ENCODE assay signal across 21 cellular contexts in the genomic region with DNA sequence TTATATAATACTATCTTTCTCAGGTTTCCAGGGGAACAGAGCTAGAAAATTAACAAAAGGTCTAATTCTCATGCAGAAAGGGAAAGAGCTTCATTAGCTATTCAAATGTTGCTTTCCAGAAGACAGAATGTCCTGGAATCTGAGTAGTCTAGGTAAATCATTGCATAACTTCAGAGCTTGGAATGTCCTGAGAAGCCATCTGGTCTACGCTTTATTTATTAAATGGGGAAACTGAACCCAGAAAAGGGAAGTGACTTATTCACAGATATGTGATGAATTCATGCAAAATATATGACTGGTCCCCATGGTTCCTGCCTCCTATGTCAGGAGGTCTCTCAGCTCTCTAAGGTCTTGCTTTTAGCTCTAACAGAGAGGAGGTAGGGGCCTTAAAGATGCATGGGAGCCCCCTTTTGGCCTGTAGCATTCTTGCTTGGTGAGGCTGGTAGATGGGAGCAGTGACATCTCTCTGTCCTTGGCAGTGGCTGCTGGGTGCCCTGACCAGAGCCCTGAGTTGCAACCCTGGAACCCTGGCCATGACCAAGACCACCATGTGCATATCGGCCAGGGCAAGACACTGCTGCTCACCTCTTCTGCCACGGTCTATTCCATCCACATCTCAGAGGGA.
A peak's percentile ranks its signal among the peaks of the same experiment; 100 is the strongest.
DNase-seq lines count a peak whose midpoint lies in the region; ATAC-seq and TF ChIP-seq lines count a peak whose summit lies in the region.
"Had no signal": no experiment of that assay in that cellular context is flagged by ENCODE, and none has a peak within 500 bp of the region (broad histone marks: within the 10 kb centered on the region; RNA-seq: fewer than 3 reads in every experiment).

No MANE protein-coding gene starts in this region.

- H3K9me3 ChIP-seq in CD4-positive, alpha-beta memory T cell (ENCODE audit: control insufficient read depth in 1 of 2, low read length in 2 of 2): no peaks in the 10 kb centered on the region
- H3K9me3 ChIP-seq: SJCRH30 had no signal

- no peak overlapping the region for H3K4me3 Mint-ChIP-seq in CD4-positive, alpha-beta memory T cell
- H3K4me3 Mint-ChIP-seq: activated T-cell treated with anti-CD3 and anti-CD28 coated beads, Interleukin-2, amount 50 U/mL, for 4 hours; B cell; effector memory CD8-positive, alpha-beta T cell; IgD-negative memory B cell; natural killer cell treated with Interleukin-12 subunit alpha and Interleukin-12 subunit beta and Interleukin-15 and Interleukin-18, amount 100 ng/mL, for 72 hours had no signal

- peak; percentile 27; the same call in 1 of the 3 replicates for ATAC-seq in SK-N-SH treated with all-trans-retinoic acid at 6 μM for 48 hours
- no peak for ATAC-seq in GM19397 (IDR thresholded peaks at IDR 0.05; ENCODE audit: unreplicated experiment)
- ATAC-seq: activated T-cell treated with anti-CD3 and anti-CD28 coated beads, Interleukin-2, amount 50 U/mL, for 4 hours; effector memory CD8-positive, alpha-beta T cell; natural killer cell treated with Interleukin-12 subunit alpha and Interleukin-12 subunit beta and Interleukin-15 and Interleukin-18, amount 100 ng/mL, for 72 hours had no signal

- H3K27me3 ChIP-seq in CD4-positive, alpha-beta memory T cell (ENCODE audit: insufficient read depth, low read length): no peaks in the 10 kb centered on the region

- intact Hi-C loops in CD4-positive, alpha-beta memory T cell (cut with micrococcal nuclease): no loop called here

- no peaks in the 10 kb centered on the region for H3K4me1 Mint-ChIP-seq in CD4-positive, alpha-beta memory T cell

- H3K4me1 ChIP-seq in CD4-positive, alpha-beta memory T cell (ENCODE audit: insufficient read depth, low read length): no peaks in the 10 kb centered on the region
- H3K4me1 ChIP-seq: SJCRH30 had no signal

- peaks cover 0 to 8% of the 10 kb centered on the region in 2 donors for H3K36me3 Mint-ChIP-seq in CD4-positive, alpha-beta memory T cell
- H3K36me3 Mint-ChIP-seq: natural killer cell treated with Interleukin-12 subunit alpha and Interleukin-12 subunit beta and Interleukin-15 and Interleukin-18, amount 100 ng/mL, for 72 hours had no signal

- H3K4me3 ChIP-seq in fibroblast of mammary gland (ENCODE audit: control insufficient read depth, low read depth, low read length) (no peak overlapping the region), skeletal muscle cell (ENCODE audit: low read depth, low read length) (no peak overlapping the region)
- H3K4me3 ChIP-seq in CD4-positive, alpha-beta memory T cell (ENCODE audit: low read length in 2 of 2): no peak overlapping the region
- H3K4me3 ChIP-seq: SJCRH30 had no signal

- H3K36me3 ChIP-seq in CD4-positive, alpha-beta memory T cell (ENCODE audit: insufficient read depth, low read length): no peaks in the 10 kb centered on the region
- H3K36me3 ChIP-seq: SJCRH30 had no signal

- POLR2A ChIA-PET in CD4-positive, alpha-beta memory T cell (lab: Charles Lee; ENCODE audit: partially characterized antibody): no interaction called here

- CTCF ChIA-PET in CD4-positive, alpha-beta memory T cell (lab: Charles Lee; ENCODE audit: partially characterized antibody): no interaction called here

- H3K27ac Mint-ChIP-seq in CD4-positive, alpha-beta memory T cell: no peak overlapping the region
- H3K27ac Mint-ChIP-seq: B cell; effector memory CD8-positive, alpha-beta T cell; IgD-negative memory B cell; natural killer cell treated with Interleukin-12 subunit alpha and Interleukin-12 subunit beta and Interleukin-15 and Interleukin-18, amount 100 ng/mL, for 72 hours had no signal

- H3K9me3 Mint-ChIP-seq in CD4-positive, alpha-beta memory T cell: peaks cover 0 to 3% (median 0%) of the 10 kb centered on the region in 8 donors
- H3K9me3 Mint-ChIP-seq: activated T-cell treated with anti-CD3 and anti-CD28 coated beads, Interleukin-2, amount 50 U/mL, for 4 hours; effector memory CD8-positive, alpha-beta T cell; IgD-negative memory B cell; natural killer cell treated with Interleukin-12 subunit alpha and Interleukin-12 subunit beta and Interleukin-15 and Interleukin-18, amount 100 ng/mL, for 72 hours had no signal

- in situ Hi-C loops in KBM-7 (cut with MboI; ENCODE audit: low pct_unique_long_range_greater_than_20kb, low sequenced_read_pairs): no loop called here

- no peak overlapping the region for H3K27ac ChIP-seq in CD4-positive, alpha-beta memory T cell (ENCODE audit: low read depth, low read length)
- H3K27ac ChIP-seq: HL-60, SJCRH30 had no signal

- no peak for TF ChIP-seq CTCF in fibroblast of mammary gland (conservative IDR thresholded peaks at IDR 0.05; ENCODE audit: control insufficient read depth, insufficient read depth, low read depth, low read length)

- H3K27me3 Mint-ChIP-seq in CD4-positive, alpha-beta memory T cell: peaks cover 8 to 11% of the 10 kb centered on the region in 2 donors

- DNase-seq in KBM-7 (peak; percentile 9), fibroblast of mammary gland (ENCODE audit: low read depth) (peak; percentile 53), skeletal muscle cell (ENCODE audit: low read depth) (peak; percentile 15), NCI-H146 treated with DMSO at 0.1 percent for 48 hours (lab: John Stamatoyannopoulos, UW; ENCODE audit: unreplicated experiment) (no peak)
- no peak for DNase-seq in CD4-positive, alpha-beta memory T cell
- no peak for DNase-seq in stimulated activated CD4-positive, alpha-beta T cell treated with anti-CD3 and anti-CD28 coated beads, Interleukin-1b, Interleukin-23, amount 100 ng/mL, for 48 hours
- DNase-seq: activated CD4-positive, CD25-positive, alpha-beta regulatory T cell treated with anti-CD3 and anti-CD28 coated beads, Interleukin-2, amount 50 U/mL, for 72 hours; activated naive CD4-positive, alpha-beta T cell treated with anti-CD3 and anti-CD28 coated beads, Interleukin-2, amount 50 U/mL, for 16 hours; activated T-cell treated with anti-CD3 and anti-CD28 coated beads, Interleukin-2, amount 50 U/mL, for 4 hours; cerebellar nuclear complex; effector memory CD8-positive, alpha-beta T cell; NCI-H1048; NCI-H524; OCI-M1; SJCRH30 had no signal

TF ChIP-seq in SK-N-SH treated with all-trans-retinoic acid at 6 μM for 48 hours, 23 proteins besides CTCF, POLR2A, EP300 and RAD21:
- TF ChIP-seq, protein P1, sequence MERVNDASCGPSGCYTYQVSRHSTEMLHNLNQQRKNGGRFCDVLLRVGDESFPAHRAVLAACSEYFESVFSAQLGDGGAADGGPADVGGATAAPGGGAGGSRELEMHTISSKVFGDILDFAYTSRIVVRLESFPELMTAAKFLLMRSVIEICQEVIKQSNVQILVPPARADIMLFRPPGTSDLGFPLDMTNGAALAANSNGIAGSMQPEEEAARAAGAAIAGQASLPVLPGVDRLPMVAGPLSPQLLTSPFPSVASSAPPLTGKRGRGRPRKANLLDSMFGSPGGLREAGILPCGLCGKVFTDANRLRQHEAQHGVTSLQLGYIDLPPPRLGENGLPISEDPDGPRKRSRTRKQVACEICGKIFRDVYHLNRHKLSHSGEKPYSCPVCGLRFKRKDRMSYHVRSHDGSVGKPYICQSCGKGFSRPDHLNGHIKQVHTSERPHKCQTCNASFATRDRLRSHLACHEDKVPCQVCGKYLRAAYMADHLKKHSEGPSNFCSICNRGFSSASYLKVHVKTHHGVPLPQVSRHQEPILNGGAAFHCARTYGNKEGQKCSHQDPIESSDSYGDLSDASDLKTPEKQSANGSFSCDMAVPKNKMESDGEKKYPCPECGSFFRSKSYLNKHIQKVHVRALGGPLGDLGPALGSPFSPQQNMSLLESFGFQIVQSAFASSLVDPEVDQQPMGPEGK (CRISPR knock-in tag; IDR thresholded peaks at IDR 0.05; ENCODE audit: borderline replicate concordance): no peak
- TF ChIP-seq RARB (CRISPR knock-in tag; IDR thresholded peaks at IDR 0.05): no peak
- TF ChIP-seq TCF4 (CRISPR knock-in tag; IDR thresholded peaks at IDR 0.05; ENCODE audit: borderline replicate concordance): no peak
- no peak for TF ChIP-seq SNAI2 (CRISPR knock-in tag; IDR thresholded peaks at IDR 0.05)
- TF ChIP-seq OSR1 (CRISPR knock-in tag; IDR thresholded peaks at IDR 0.05): no peak
- no peak for TF ChIP-seq CSDC2 (CRISPR knock-in tag; IDR thresholded peaks at IDR 0.05)
- TF ChIP-seq ZNF565 (CRISPR knock-in tag; conservative IDR thresholded peaks at IDR 0.05; ENCODE audit: low read depth): no peak
- TF ChIP-seq, protein P2, sequence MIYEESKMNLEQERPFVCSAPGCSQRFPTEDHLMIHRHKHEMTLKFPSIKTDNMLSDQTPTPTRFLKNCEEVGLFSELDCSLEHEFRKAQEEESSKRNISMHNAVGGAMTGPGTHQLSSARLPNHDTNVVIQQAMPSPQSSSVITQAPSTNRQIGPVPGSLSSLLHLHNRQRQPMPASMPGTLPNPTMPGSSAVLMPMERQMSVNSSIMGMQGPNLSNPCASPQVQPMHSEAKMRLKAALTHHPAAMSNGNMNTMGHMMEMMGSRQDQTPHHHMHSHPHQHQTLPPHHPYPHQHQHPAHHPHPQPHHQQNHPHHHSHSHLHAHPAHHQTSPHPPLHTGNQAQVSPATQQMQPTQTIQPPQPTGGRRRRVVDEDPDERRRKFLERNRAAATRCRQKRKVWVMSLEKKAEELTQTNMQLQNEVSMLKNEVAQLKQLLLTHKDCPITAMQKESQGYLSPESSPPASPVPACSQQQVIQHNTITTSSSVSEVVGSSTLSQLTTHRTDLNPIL (CRISPR knock-in tag; IDR thresholded peaks at IDR 0.05; ENCODE audit: low read depth): no peak
- no peak for TF ChIP-seq ZNF8 (CRISPR knock-in tag; IDR thresholded peaks at IDR 0.05)
- TF ChIP-seq BACH2 (CRISPR knock-in tag; IDR thresholded peaks at IDR 0.05; ENCODE audit: borderline replicate concordance): no peak
- no peak for TF ChIP-seq ISL1 (CRISPR knock-in tag; IDR thresholded peaks at IDR 0.05)
- TF ChIP-seq ARNTL (CRISPR knock-in tag; IDR thresholded peaks at IDR 0.05; ENCODE audit: borderline replicate concordance, low read depth): no peak
- no peak for TF ChIP-seq GLIS3 (CRISPR knock-in tag; IDR thresholded peaks at IDR 0.05)

Comparison
In these comparisons a context has a peak if more than half of its experiments do, and no peak if none do; other contexts are left out.
1. DNase-seq: peak in KBM-7 (single experiment), fibroblast of mammary gland (single experiment) and skeletal muscle cell (single experiment); none in CD4-positive, alpha-beta memory T cell (0 of 5), stimulated activated CD4-positive, alpha-beta T cell treated with anti-CD3 and anti-CD28 coated beads, Interleukin-1b, Interleukin-23, amount 100 ng/mL, for 48 hours (single experiment) and NCI-H146 treated with DMSO at 0.1 percent for 48 hours (single experiment).